16 cellular contexts compared by ENCODE assay signal in the genomic region with DNA sequence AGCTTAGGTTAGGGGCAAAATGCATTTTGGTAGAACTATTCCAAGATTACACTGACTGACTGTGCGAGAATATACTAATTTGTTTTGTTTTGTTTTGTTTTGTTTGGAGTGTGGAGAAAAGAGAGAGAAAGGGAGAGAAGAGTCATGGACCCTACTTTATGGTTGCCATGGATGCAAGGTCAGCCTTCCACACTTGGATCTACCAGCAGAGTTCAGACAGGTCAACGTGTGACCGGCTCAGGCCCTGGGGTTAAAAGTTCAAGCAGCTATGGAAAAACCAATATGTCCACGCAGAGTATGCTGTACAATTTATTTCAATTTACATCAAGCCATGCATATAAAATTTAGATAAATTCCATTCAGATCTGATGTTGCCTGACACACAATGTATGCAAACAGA.
"Had no signal": no experiment of that assay in that cellular context is flagged by ENCODE, and none has a peak within 500 bp of the region (broad histone marks: within the 10 kb centered on the region; RNA-seq: fewer than 3 reads in every experiment).

No MANE protein-coding gene starts in this region.

- H3K27me3 ChIP-seq: ovary had no signal

- H3K9me3 ChIP-seq: esophagus squamous epithelium, heart right ventricle, left ventricle myocardium inferior, lower lobe of right lung, ovary, psoas muscle, spleen, thoracic aorta, tibial nerve, upper lobe of left lung had no signal

- ATAC-seq: right cardiac atrium had no signal

- H3K27ac ChIP-seq: esophagus squamous epithelium, heart right ventricle, left ventricle myocardium inferior, lower lobe of right lung, ovary, psoas muscle, skin epidermis, spleen, thoracic aorta, tibial nerve, upper lobe of left lung had no signal

- H3K4me3 ChIP-seq: esophagus squamous epithelium, heart right ventricle, left ventricle myocardium inferior, lower lobe of right lung, ovary, psoas muscle, skin epidermis, spleen, thoracic aorta, tibial nerve, upper lobe of left lung had no signal

- DNase-seq: cortex of kidney, esophagus squamous epithelium, occipital lobe had no signal

- FAIRE-seq: islet of Langerhans, urothelium cell line had no signal

- H3K4me1 ChIP-seq: esophagus squamous epithelium, heart right ventricle, left ventricle myocardium inferior, lower lobe of right lung, psoas muscle, tibial nerve, upper lobe of left lung had no signal

- H3K36me3 ChIP-seq: esophagus squamous epithelium, heart right ventricle, left ventricle myocardium inferior, lower lobe of right lung, ovary, spleen, thoracic aorta, tibial nerve, upper lobe of left lung had no signal
